In the genomic region with DNA sequence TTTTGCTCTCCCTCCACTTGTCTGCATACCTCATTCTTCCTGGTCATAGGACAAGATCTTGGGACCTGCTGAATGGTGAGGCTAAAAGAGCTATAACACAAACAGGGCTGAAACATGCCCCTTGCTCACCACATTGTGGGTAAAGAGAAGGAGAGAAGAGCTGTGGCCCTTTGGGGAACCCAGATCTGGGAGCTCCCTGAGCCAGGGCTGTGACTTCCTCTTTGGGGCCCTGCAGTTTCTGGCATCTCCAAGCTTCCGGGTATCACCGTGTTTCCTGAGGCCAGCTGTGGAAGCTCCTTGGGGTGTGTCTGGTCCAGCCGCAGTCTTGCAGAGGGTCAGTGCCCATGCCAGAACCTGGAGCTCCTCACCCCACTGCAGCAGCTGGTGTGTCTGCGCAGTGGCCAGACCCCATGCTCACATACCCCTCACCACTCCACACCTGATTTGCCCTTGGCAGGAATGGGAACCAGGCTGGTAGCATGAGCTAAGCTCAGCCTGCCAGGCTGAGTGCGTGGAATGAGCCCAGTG, we compare ENCODE assay signal across 23 cellular contexts. TPM values are rescaled to one million over a fixed set of nuclear protein-coding genes. Genes with fewer than 3 reads are reported as not detected.
"Had no signal": no experiment of that assay in that cellular context is flagged by ENCODE, and none has a peak within 500 bp of the region (broad histone marks: within the 10 kb centered on the region; RNA-seq: fewer than 3 reads in every experiment).

No MANE protein-coding gene starts in this region.

- H3K9me3 ChIP-seq: colonic mucosa, gastrocnemius medialis, psoas muscle, sigmoid colon, testis, tibial artery had no signal

- ATAC-seq: gastrocnemius medialis; left lung; naive thymus-derived CD4-positive, alpha-beta T cell; psoas muscle; stimulated activated memory B cell treated with anti-CD40 and anti-IgM and Interleukin-4, amounts not matched to agents 10 μg/mL and 1 μg/mL and 100 μg/mL, for 72 hours; stimulated activated naive CD8-positive, alpha-beta T cell treated with anti-CD3 and anti-CD28 coated beads, Interleukin-15, Interleukin-2, amounts not matched to agents 100 U/mL and 50 U/mL, for 24 hours had no signal

- H3K36me3 ChIP-seq: colonic mucosa, gastrocnemius medialis, left lung, neural progenitor cell, sigmoid colon, tibial artery had no signal

- H3K27me3 ChIP-seq: colonic mucosa, gastrocnemius medialis, left lung, neural progenitor cell, sigmoid colon, testis had no signal

- H3K27ac ChIP-seq: colonic mucosa, epithelial cell of prostate, gastrocnemius medialis, left lung, neural progenitor cell, psoas muscle, sigmoid colon, testis, tibial artery had no signal

- H3K4me3 ChIP-seq: colonic mucosa, gastrocnemius medialis, left lung, neural progenitor cell, psoas muscle, sigmoid colon, testis, tibial artery had no signal

- H3K4me1 ChIP-seq: colonic mucosa, gastrocnemius medialis, left lung, neural progenitor cell, psoas muscle, sigmoid colon, testis, tibial artery had no signal

- DNase-seq: colonic mucosa; effector CD8-positive, alpha-beta T cell; endodermal cell; foreskin fibroblast; head of caudate nucleus; kidney; mesendoderm; midbrain; naive thymus-derived CD4-positive, alpha-beta T cell; nucleus accumbens; sigmoid colon; stimulated activated CD4-positive, alpha-beta T cell treated with anti-CD3 and anti-CD28 coated beads, Interleukin-4, amount 100 ng/mL, for 4 hours; stimulated activated naive CD8-positive, alpha-beta T cell treated with anti-CD3 and anti-CD28 coated beads, Interleukin-15, Interleukin-2, amounts not matched to agents 100 U/mL and 50 U/mL, for 24 hours; substantia nigra; testis; tibial artery had no signal

RNA-seq across cellular contexts. Expression of a gene that starts 34.0 kb away (rescaled TPM):
- total RNA-seq: naive thymus-derived CD4-positive, alpha-beta T cell; right cardiac atrium had no signal
- polyA plus RNA-seq: naive thymus-derived CD4-positive, alpha-beta T cell had no signal
